ENCODE assay signal across 1 cellular context in genomic region chr11:119324124-119324665, GRCh38.
TF ChIP-seq lines count a peak whose summit lies in the region.

No MANE protein-coding gene starts in this region.

TF ChIP-seq in GM23338, 12 proteins besides CTCF, POLR2A, EP300 and RAD21:
- no peak for TF ChIP-seq ZNF462 (CRISPR knock-in tag; IDR thresholded peaks at IDR 0.05)
- no peak for TF ChIP-seq JUNB (IDR thresholded peaks at IDR 0.05; ENCODE audit: unreplicated experiment)
- no peak for TF ChIP-seq POLR2AphosphoS5 (IDR thresholded peaks at IDR 0.05; ENCODE audit: low read depth)
TF ChIP-seq in GM23338: peak in this region for 0.
